ENCODE assay signal across 10 cellular contexts in the genomic region with DNA sequence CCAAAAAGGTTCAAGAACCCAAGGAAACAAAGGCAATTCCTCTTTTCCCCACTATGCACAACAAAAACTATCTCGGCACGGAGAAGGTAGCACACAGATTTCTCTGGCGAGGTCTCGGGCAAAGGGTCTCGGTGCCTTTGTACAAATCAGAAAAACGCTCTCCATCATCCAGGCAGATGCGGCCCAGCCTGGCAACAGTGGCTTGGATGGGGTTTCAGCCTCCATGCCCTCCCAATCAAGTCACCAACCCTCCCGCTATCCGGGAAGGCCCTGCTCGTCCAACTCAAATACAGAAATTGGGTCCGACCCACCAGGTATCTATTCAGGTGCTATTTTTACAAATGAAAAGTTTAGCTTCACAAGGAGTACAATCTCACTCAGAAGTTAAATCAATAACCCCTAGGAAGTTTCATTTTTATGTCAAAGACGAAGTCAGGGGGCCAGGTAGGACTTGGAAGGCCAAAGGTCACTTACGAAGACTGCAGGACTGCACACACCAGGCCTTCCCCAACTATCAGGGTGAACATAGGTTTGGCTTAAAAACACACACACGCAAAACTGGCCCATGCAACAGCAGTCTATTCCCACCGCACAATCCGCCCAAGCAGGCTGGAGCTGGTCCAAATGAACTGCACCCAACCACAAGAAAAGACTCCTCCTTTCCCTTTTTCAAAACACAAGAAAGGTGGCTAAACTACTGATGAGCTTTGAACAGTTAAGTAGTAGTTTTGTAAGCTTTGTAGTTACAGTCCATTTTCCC. TPM values are rescaled to one million over a fixed set of nuclear protein-coding genes. Genes with fewer than 3 reads are reported as not detected.
DNase-seq lines count a peak whose midpoint lies in the region; ATAC-seq and TF ChIP-seq lines count a peak whose summit lies in the region.
"Had no signal": no experiment of that assay in that cellular context is flagged by ENCODE, and none has a peak within 500 bp of the region (broad histone marks: within the 10 kb centered on the region; RNA-seq: fewer than 3 reads in every experiment).

No MANE protein-coding gene starts in this region.

- intact Hi-C loops in sigmoid colon (cut with DNase I) = no loop called here

- H3K27ac ChIP-seq in sigmoid colon = peak overlapping the region in 1 of 4 donors; percentile 33

- H3K9me3 ChIP-seq in sigmoid colon = no peaks in the 10 kb centered on the region
- H3K9me3 ChIP-seq: HAP-1 had no signal

- no peak for TF ChIP-seq EP300 in sigmoid colon (IDR thresholded peaks at IDR 0.05)

- H3K4me1 ChIP-seq in sigmoid colon = peaks cover 0 to 49% (median 37%) of the 10 kb centered on the region in 4 donors
- H3K4me1 ChIP-seq: HAP-1 had no signal

- DNase-seq in EH (ENCODE audit: low read depth) (peak; percentile 39), RPMI7951 (ENCODE audit: low read depth) (peak; percentile 78), fibroblast of the aortic adventitia (ENCODE audit: low read depth) (peak; percentile 84), sigmoid colon (peak; percentile 76), SKM-1 treated with dmso at 0.1 percent for 144 hours (lab: John Stamatoyannopoulos, UW; ENCODE audit: unreplicated experiment) (no peak), KG1 (lab: John Stamatoyannopoulos, UW) (no peak)
- DNase-seq in activated CD4-positive, alpha-beta T cell treated with anti-CD3 and anti-CD28 coated beads for 4 hours = no peak
- DNase-seq: immature natural killer cell had no signal

- no peaks in the 10 kb centered on the region for H3K27me3 ChIP-seq in sigmoid colon

- no peak for ATAC-seq in HG03175 (IDR thresholded peaks at IDR 0.05; ENCODE audit: unreplicated experiment)

- no peak for TF ChIP-seq POLR2A in sigmoid colon (IDR thresholded peaks at IDR 0.05)

- WGBS in sigmoid colon, 2 donors = 76 to 79% methylated on average over 16 of the region's 16 CpGs

- no peak overlapping the region for H3K4me3 ChIP-seq in fibroblast of the aortic adventitia (ENCODE audit: low read depth, low read length)
- H3K4me3 ChIP-seq in sigmoid colon = no peak overlapping the region
- H3K4me3 ChIP-seq: HAP-1 had no signal

- H3K36me3 ChIP-seq in sigmoid colon = no peaks in the 10 kb centered on the region
- H3K36me3 ChIP-seq: HAP-1 had no signal

- TF ChIP-seq CTCF in fibroblast of the aortic adventitia (IDR thresholded peaks at IDR 0.05; ENCODE audit: insufficient read depth, low read length) = no peak
- no peak for TF ChIP-seq CTCF in sigmoid colon (IDR thresholded peaks at IDR 0.05)

RNA-seq across cellular contexts. Expression of gene GNA12, which starts 43.0 kb away (rescaled TPM):
- 17.8 and 20.8 TPM in 2 replicates for total RNA-seq in RPMI7951 (2014; rRNA removed; shearing (Covaris generic))
- 16.2 and 19.5 TPM in 2 replicates for total RNA-seq in fibroblast of the aortic adventitia (ENCODE audit: low replicate concordance)
- 10 to 100 TPM; 21.4 to 46.5 (median 24.6) TPM for total RNA-seq in sigmoid colon
- 10 to 100 TPM; 13.2 to 22.7 (median 18.6) TPM for polyA plus RNA-seq in sigmoid colon

Comparison
In these comparisons a context has a peak if more than half of its experiments do, and no peak if none do; other contexts are left out.
1. DNase-seq: peak in EH (single experiment), RPMI7951 (single experiment), fibroblast of the aortic adventitia (single experiment) and sigmoid colon (single experiment); none in SKM-1 treated with dmso at 0.1 percent for 144 hours (single experiment), activated CD4-positive, alpha-beta T cell treated with anti-CD3 and anti-CD28 coated beads for 4 hours (0 of 2) and KG1 (single experiment).